22 cellular contexts compared by ENCODE assay signal in genomic region chr19:1451916-1452801, GRCh38. TPM values are rescaled to one million over a fixed set of nuclear protein-coding genes. Genes with fewer than 3 reads are reported as not detected.
DNase-seq lines count a peak whose midpoint lies in the region; ATAC-seq, FAIRE-seq and TF ChIP-seq lines count a peak whose summit lies in the region.
"Had no signal": no experiment of that assay in that cellular context is flagged by ENCODE, and none has a peak within 500 bp of the region (broad histone marks: within the 10 kb centered on the region; RNA-seq: fewer than 3 reads in every experiment).

No MANE protein-coding gene starts in this region.

- no peak for TF ChIP-seq EP300 in HepG2 (IDR thresholded peaks at IDR 0.05; ENCODE audit: low read depth in 2 of 2, low read length in 2 of 2)
- no peak for TF ChIP-seq EP300 in HepG2 (CRISPR knock-in tag; IDR thresholded peaks at IDR 0.05; ENCODE audit: borderline replicate concordance)
- TF ChIP-seq EP300 in tibial nerve (IDR thresholded peaks at IDR 0.05), result no peak
- no peak for TF ChIP-seq EP300 in esophagus muscularis mucosa (IDR thresholded peaks at IDR 0.05)

- 29% methylated on average over 21 of the region's 39 CpGs for WGBS in HepG2 (ENCODE audit: low lambda C conversion rate)
- 9% methylated on average over 17 of the region's 39 CpGs for WGBS in right lobe of liver (ENCODE audit: insufficient coverage, low coverage, low lambda C conversion rate, missing lambda C conversion rate)
- WGBS in ectodermal cell, 2 experiments, result 38 to 41% methylated on average over 39 of the region's 39 CpGs
- 19 to 22% methylated on average over 20 to 34 of the region's 39 CpGs for WGBS in tibial nerve, 2 donors
- WGBS in esophagus muscularis mucosa, result 19% methylated on average over 24 of the region's 39 CpGs

- H3K9me3 Mint-ChIP-seq in nephron progenitor cell (peaks cover 4% of the 10 kb centered on the region), MCF 10A (ENCODE audit: unreplicated experiment) (no peaks in the 10 kb centered on the region)
- H3K9me3 Mint-ChIP-seq: activated naive CD8-positive, alpha-beta T cell treated with anti-CD3 and anti-CD28 coated beads for 36 hours; activated T-cell treated with anti-CD3 and anti-CD28 coated beads, Interleukin-2, amount 50 U/mL, for 72 hours; natural killer cell had no signal

- no peak for ATAC-seq in HepG2
- no peak for ATAC-seq in right lobe of liver
- no peak for ATAC-seq in GM18861 (IDR thresholded peaks at IDR 0.05; ENCODE audit: unreplicated experiment)
- ATAC-seq: activated CD8-positive, alpha-beta T cell treated with anti-CD3 and anti-CD28 coated beads, Interleukin-2, amount 10 ng/mL, durations not matched to agents 7 days and 5 days; activated T-cell treated with anti-CD3 and anti-CD28 coated beads, Interleukin-2, amount 50 U/mL, for 72 hours; esophagus mucosa; natural killer cell; stimulated activated naive CD8-positive, alpha-beta T cell treated with anti-CD3 and anti-CD28 coated beads, Interleukin-15, Interleukin-2, amounts not matched to agents 100 U/mL and 50 U/mL, for 24 hours; T-helper 17 cell had no signal

- no peaks in the 10 kb centered on the region for H3K79me2 ChIP-seq in HepG2 (ENCODE audit: insufficient read depth, low read length)

- TF ChIP-seq RAD21 in HepG2 (CRISPR knock-in tag; IDR thresholded peaks at IDR 0.05), result no peak

- in situ Hi-C loops in HepG2 (cut with HindIII; ENCODE audit: extremely low pct_ligation_motif_present, low pct_unique_long_range_greater_than_20kb), result no loop called here

- H3K9me3 ChIP-seq in HepG2 (ENCODE audit: low read length), result no peaks in the 10 kb centered on the region
- no peaks in the 10 kb centered on the region for H3K9me3 ChIP-seq in right lobe of liver
- no peaks in the 10 kb centered on the region for H3K9me3 ChIP-seq in ectodermal cell (ENCODE audit: control insufficient read depth, low read length)
- no peaks in the 10 kb centered on the region for H3K9me3 ChIP-seq in tibial nerve
- no peaks in the 10 kb centered on the region for H3K9me3 ChIP-seq in esophagus muscularis mucosa

- no peaks in the 10 kb centered on the region for H3K36me3 Mint-ChIP-seq in nephron progenitor cell (ENCODE audit: low read depth)
- H3K36me3 Mint-ChIP-seq in MCF 10A (ENCODE audit: insufficient read depth, unreplicated experiment), result peaks cover 11% of the 10 kb centered on the region
- H3K36me3 Mint-ChIP-seq: natural killer cell had no signal

- no peak overlapping the region for H3K9ac ChIP-seq in HepG2 (ENCODE audit: insufficient read depth, low read depth, low read length)

- no peak overlapping the region for H3K4me2 ChIP-seq in HepG2 (ENCODE audit: low read depth, low read length)

- H3K4me1 Mint-ChIP-seq in nephron progenitor cell (peaks cover 10% of the 10 kb centered on the region), MCF 10A (ENCODE audit: insufficient read depth, unreplicated experiment) (no peaks in the 10 kb centered on the region)

- H3K27me3 ChIP-seq in HepG2 (ENCODE audit: control insufficient read depth in 1 of 2, insufficient read depth in 2 of 2, low read length in 2 of 2) (peaks cover 14 to 76% of the 10 kb centered on the region in 2 experiments), right lobe of liver (peaks cover 4 to 32% of the 10 kb centered on the region in 2 donors), ectodermal cell (ENCODE audit: control insufficient read depth, insufficient read depth, low read length, poor library complexity, severe bottlenecking) (peaks cover 94% of the 10 kb centered on the region), tibial nerve (peaks cover 3 to 99% of the 10 kb centered on the region in 2 donors), esophagus muscularis mucosa (peaks cover 4 to 100% (median 92%) of the 10 kb centered on the region in 4 donors)

- no peak for DNase-seq in HepG2 (ENCODE audit: low spot score)
- DNase-seq in right lobe of liver, result no peak
- DNase-seq in nephron progenitor cell, result peak; percentile 32
- DNase-seq in tibial nerve (ENCODE audit: low spot score in 2 of 2), result no peak
- DNase-seq in MCF 10A (ENCODE audit: unreplicated experiment), result no peak
- no peak for DNase-seq in esophagus muscularis mucosa (ENCODE audit: extremely low spot score)
- DNase-seq: activated CD8-positive, alpha-beta T cell treated with anti-CD3 and anti-CD28 coated beads, Interleukin-2, amount 10 ng/mL, durations not matched to agents 7 days and 5 days; activated naive CD8-positive, alpha-beta T cell treated with anti-CD3 and anti-CD28 coated beads for 36 hours; activated T-cell treated with anti-CD3 and anti-CD28 coated beads, Interleukin-2, amount 50 U/mL, for 72 hours; mammary epithelial cell; natural killer cell; NCI-H187; NCI-H446; SHP77; stimulated activated naive CD8-positive, alpha-beta T cell treated with anti-CD3 and anti-CD28 coated beads, Interleukin-15, Interleukin-2, amounts not matched to agents 100 U/mL and 50 U/mL, for 24 hours; T-helper 17 cell had no signal

- no peak for TF ChIP-seq POLR2A in HepG2 (IDR thresholded peaks at IDR 0.05; ENCODE audit: insufficient read depth in 1 of 2, low read depth in 2 of 2, low read length in 2 of 2)
- no peak for TF ChIP-seq POLR2A in right lobe of liver (IDR thresholded peaks at IDR 0.05)
- no peak for TF ChIP-seq POLR2A in tibial nerve (IDR thresholded peaks at IDR 0.05)
- TF ChIP-seq POLR2A in esophagus muscularis mucosa (IDR thresholded peaks at IDR 0.05; ENCODE audit: low read depth), result no peak

- H3K4me1 ChIP-seq in HepG2 (ENCODE audit: insufficient read depth, low read length) (peaks cover 44% of the 10 kb centered on the region), right lobe of liver (no peaks in the 10 kb centered on the region), ectodermal cell (ENCODE audit: control insufficient read depth, insufficient read depth, low read length) (peaks cover 17% of the 10 kb centered on the region), tibial nerve (peaks cover 0 to 70% (median 28%) of the 10 kb centered on the region in 4 donors), esophagus muscularis mucosa (peaks cover 8 to 60% (median 52%) of the 10 kb centered on the region in 4 donors)

- no peak overlapping the region for H3K4me3 ChIP-seq in HepG2 (replicated peaks in 1 of 3; ENCODE audit: insufficient read depth in 1 of 3, low read depth in 2 of 3, low read length in 3 of 3)
- H3K4me3 ChIP-seq in right lobe of liver, result no peak overlapping the region
- H3K4me3 ChIP-seq in ectodermal cell (ENCODE audit: insufficient read depth, low read depth, low read length), result peak overlapping the region; percentile 15
- H3K4me3 ChIP-seq in tibial nerve, result peak overlapping the region in 2 of 4 donors; percentile 17 to 39
- H3K4me3 ChIP-seq in esophagus muscularis mucosa, result no peak overlapping the region

- H3K4me3 Mint-ChIP-seq in nephron progenitor cell (no peak overlapping the region), MCF 10A (ENCODE audit: unreplicated experiment) (no peak overlapping the region)
- H3K4me3 Mint-ChIP-seq: activated CD8-positive, alpha-beta T cell treated with anti-CD3 and anti-CD28 coated beads, Interleukin-2, amount 10 ng/mL, durations not matched to agents 7 days and 5 days; activated naive CD8-positive, alpha-beta T cell treated with anti-CD3 and anti-CD28 coated beads for 36 hours; activated T-cell treated with anti-CD3 and anti-CD28 coated beads, Interleukin-2, amount 50 U/mL, for 72 hours; natural killer cell; T-helper 17 cell had no signal

- TF ChIP-seq CTCF in HepG2 (CRISPR knock-in tag; IDR thresholded peaks at IDR 0.05) (no peak), right lobe of liver (IDR thresholded peaks at IDR 0.05) (no peak), nephron progenitor cell (IDR thresholded peaks at IDR 0.05) (no peak), tibial nerve (IDR thresholded peaks at IDR 0.05) (no peak), MCF 10A (IDR thresholded peaks at IDR 0.05; ENCODE audit: unreplicated experiment) (no peak), esophagus muscularis mucosa (IDR thresholded peaks at IDR 0.05) (no peak)

- POLR2A ChIA-PET in HepG2 (lab: Yijun Ruan, JAX) (interaction anchor here (4.0 kb wide), 1 partner anchor 40 kb away, joined by 34 read pairs; the partner anchor contains the start of gene REEP6), MCF 10A (lab: Yijun Ruan, JAX) (interaction anchor here (0.6 kb wide), 1 partner anchor 27 kb away, joined by 3 read pairs; the partner anchor contains the start of gene C19orf25)

- intact Hi-C loops in HepG2 (cut with micrococcal nuclease; ENCODE audit: unreplicated experiment), result no loop called here
- intact Hi-C loops in right lobe of liver (cut with DNase I), result loop anchor here in 1 of 2 donors (10.0 kb wide), 1 partner anchor 63 kb away; the partner anchor contains the start of gene ADAMTSL5
- intact Hi-C loops in MCF 10A (cut with micrococcal nuclease), result no loop called here
- intact Hi-C loops in esophagus muscularis mucosa (cut with DNase I), result no loop called here

- H2AFZ ChIP-seq in HepG2 (ENCODE audit: low read length), result no peak overlapping the region

- H3K27ac ChIP-seq in HepG2 (ENCODE audit: extremely low read length, insufficient read depth, low read length) (no peak overlapping the region), right lobe of liver (no peak overlapping the region), ectodermal cell (ENCODE audit: insufficient read depth, low read depth, low read length, poor library complexity, severe bottlenecking) (peak overlapping the region; percentile 42), tibial nerve (peak overlapping the region in 3 of 4 donors; percentile 31 to 84 (median 72)), esophagus muscularis mucosa (replicated peaks in 1 of 4) (no peak overlapping the region)

- H3K27me3 Mint-ChIP-seq in nephron progenitor cell (ENCODE audit: low read depth, poor library complexity) (peaks cover 93% of the 10 kb centered on the region), MCF 10A (ENCODE audit: insufficient read depth, unreplicated experiment) (peaks cover 38% of the 10 kb centered on the region)

- H3K27ac Mint-ChIP-seq in nephron progenitor cell (no peak overlapping the region), MCF 10A (ENCODE audit: low read depth, unreplicated experiment) (no peak overlapping the region)
- H3K27ac Mint-ChIP-seq: activated CD8-positive, alpha-beta T cell treated with anti-CD3 and anti-CD28 coated beads, Interleukin-2, amount 10 ng/mL, durations not matched to agents 7 days and 5 days; activated naive CD8-positive, alpha-beta T cell treated with anti-CD3 and anti-CD28 coated beads for 36 hours; activated T-cell treated with anti-CD3 and anti-CD28 coated beads, Interleukin-2, amount 50 U/mL, for 72 hours; CD14-positive monocyte; natural killer cell; T-helper 17 cell had no signal

- H3K36me3 ChIP-seq in HepG2 (replicated peaks in 1 of 2; ENCODE audit: control insufficient read depth in 1 of 2, insufficient read depth in 2 of 2, low read length in 2 of 2), result no peaks in the 10 kb centered on the region
- H3K36me3 ChIP-seq in right lobe of liver, result no peaks in the 10 kb centered on the region
- peaks cover 3% of the 10 kb centered on the region for H3K36me3 ChIP-seq in ectodermal cell (ENCODE audit: control insufficient read depth, insufficient read depth, low read length)
- no peaks in the 10 kb centered on the region for H3K36me3 ChIP-seq in tibial nerve
- H3K36me3 ChIP-seq in esophagus muscularis mucosa, result no peaks in the 10 kb centered on the region

- H4K20me1 ChIP-seq in HepG2 (ENCODE audit: insufficient read depth, low read length), result peaks cover 12% of the 10 kb centered on the region; the same call in 1 of the 2 replicates

- no peak for FAIRE-seq in HepG2 (lab: Jason Lieb, UNC)
- FAIRE-seq: bronchial epithelial cell, GM12892 had no signal

- BruUV-seq in HepG2 (replicated peaks; lab: Mats Ljungman, UMichigan) (no TSS peak), MCF 10A (replicated peaks; lab: Mats Ljungman, UMichigan) (no TSS peak)

- CTCF ChIA-PET in HepG2 (lab: Yijun Ruan, JAX; ENCODE audit: low intra/inter-chr PET ratio, low total read pairs), result no interaction called here
- CTCF ChIA-PET in MCF 10A (lab: Yijun Ruan, JAX), result interaction anchor here (0.6 to 1.1 kb wide), 2 partner anchors 10 to 20 kb away, joined by 3 read pairs; no protein-coding TSS in a partner anchor

RNA-seq across cellular contexts. Expression of gene APC2, which starts 2.2 kb away (rescaled TPM):
- total RNA-seq in HepG2 (2016; rRNA removed; fragmentation: Illumina TruSeq; extraction: Trizol) (0.22 TPM in 1 of 2 replicates, not detected in the other), right lobe of liver (under 1 TPM in 3 of 6 experiments, not detected in 3; 0.06 to 0.13 (median 0.06) TPM), tibial nerve (10 to 100 TPM in 1 of 4 donors, 1 to 10 TPM in 3; 1.7 to 10.2 (median 4.2) TPM), MCF 10A (2022) (0.15 and 0.23 TPM in 2 replicates), esophagus muscularis mucosa (1 to 10 TPM in 2 of 4 donors, under 1 TPM in 2; 0.42 to 1.8 (median 1.2) TPM)
- under 0.01 TPM in 1 of 2 replicates, not detected in the other for total RNA-seq in HepG2 (2016; cell fraction: cytosol; rRNA removed; fragmentation: Illumina TruSeq; extraction: Trizol; ENCODE audit: low read depth)
- total RNA-seq in HepG2 (2016; cell fraction: insoluble cytoplasmic fraction; rRNA removed; fragmentation: Illumina TruSeq; extraction: Trizol), result 0.02 and 0.27 TPM in 2 replicates
- 0.24 TPM in 1 of 2 replicates, not detected in the other for total RNA-seq in HepG2 (2016; cell fraction: membrane; rRNA removed; fragmentation: Illumina TruSeq; extraction: Trizol)
- 0.25 and 0.28 TPM in 2 replicates for total RNA-seq in HepG2 (2016; cell fraction: nucleus; rRNA removed; fragmentation: Illumina TruSeq; extraction: Trizol)
- 0.08 and 0.16 TPM in 2 replicates for polyA plus RNA-seq in HepG2 (2011; rRNA removed)
- 0.04 and 0.07 TPM in 2 replicates for polyA plus RNA-seq in HepG2 (2011; cell fraction: cytosol; rRNA removed)
- polyA plus RNA-seq in HepG2 (2011; cell fraction: nucleus; rRNA removed), result 0.37 and 0.61 TPM in 2 replicates
- polyA plus RNA-seq in HepG2 (2012), result 0.11 and 0.28 TPM in 2 replicates
- not detected in 2 replicates for polyA plus RNA-seq in HepG2 (2016; cell fraction: cytosol; fragmentation: Illumina TruSeq; extraction: Trizol; ENCODE audit: low read depth)
- polyA plus RNA-seq in HepG2 (2016; cell fraction: insoluble cytoplasmic fraction; fragmentation: Illumina TruSeq; extraction: Trizol; ENCODE audit: low read depth), result not detected in 2 replicates
- not detected in 2 replicates for polyA plus RNA-seq in HepG2 (2016; cell fraction: membrane; fragmentation: Illumina TruSeq; extraction: Trizol; ENCODE audit: low read depth)
- polyA plus RNA-seq in HepG2 (2016; cell fraction: nucleus; fragmentation: Illumina TruSeq; extraction: Trizol; ENCODE audit: insufficient read depth, low read depth), result 0.18 and 0.40 TPM in 2 replicates
- 0.40 and 0.77 TPM in 2 replicates for polyA minus RNA-seq in HepG2 (2011; rRNA and poly(A)+ RNA removed; ENCODE audit: low replicate concordance)
- polyA minus RNA-seq in HepG2 (2011; cell fraction: cytosol; rRNA and poly(A)+ RNA removed), result 0.35 and 0.49 TPM in 2 replicates
- polyA minus RNA-seq in HepG2 (2011; cell fraction: nucleus; rRNA and poly(A)+ RNA removed), result 0.52 and 0.75 TPM in 2 replicates
- polyA plus RNA-seq in ectodermal cell (2013, experiment 1 of 4), result 4.2 TPM
- polyA plus RNA-seq in ectodermal cell (2013, experiment 2 of 4), result 5.4 TPM
- 6.8 TPM for polyA plus RNA-seq in ectodermal cell (2013, experiment 3 of 4)
- polyA plus RNA-seq in ectodermal cell (2013, experiment 4 of 4), result 7.3 TPM
- total RNA-seq: activated CD8-positive, alpha-beta T cell treated with anti-CD3 and anti-CD28 coated beads, Interleukin-2, amount 10 ng/mL, durations not matched to agents 7 days and 5 days had no signal
- polyA plus RNA-seq: CD14-positive monocyte had no signal

RNA-seq across cellular contexts. Expression of gene RPS15, which starts 14.0 kb away (rescaled TPM):
- 695 and 780 TPM in 2 replicates for total RNA-seq in HepG2 (2016; rRNA removed; fragmentation: Illumina TruSeq; extraction: Trizol)
- total RNA-seq in HepG2 (2016; cell fraction: cytosol; rRNA removed; fragmentation: Illumina TruSeq; extraction: Trizol; ENCODE audit: low read depth), result 693 and 734 TPM in 2 replicates
- 654 and 886 TPM in 2 replicates for total RNA-seq in HepG2 (2016; cell fraction: insoluble cytoplasmic fraction; rRNA removed; fragmentation: Illumina TruSeq; extraction: Trizol)
- 967 and 1,125 TPM in 2 replicates for total RNA-seq in HepG2 (2016; cell fraction: membrane; rRNA removed; fragmentation: Illumina TruSeq; extraction: Trizol)
- 240 and 299 TPM in 2 replicates for total RNA-seq in HepG2 (2016; cell fraction: nucleus; rRNA removed; fragmentation: Illumina TruSeq; extraction: Trizol)
- polyA plus RNA-seq in HepG2 (2011; rRNA removed), result 1,411 and 1,504 TPM in 2 replicates
- 2,214 and 3,196 TPM in 2 replicates for polyA plus RNA-seq in HepG2 (2011; cell fraction: cytosol; rRNA removed)
- 923 and 1,023 TPM in 2 replicates for polyA plus RNA-seq in HepG2 (2011; cell fraction: nucleus; rRNA removed)
- 1,504 and 2,202 TPM in 2 replicates for polyA plus RNA-seq in HepG2 (2012)
- polyA plus RNA-seq in HepG2 (2016; cell fraction: cytosol; fragmentation: Illumina TruSeq; extraction: Trizol; ENCODE audit: low read depth), result 1,868 and 2,054 TPM in 2 replicates
- 1,628 and 1,692 TPM in 2 replicates for polyA plus RNA-seq in HepG2 (2016; cell fraction: insoluble cytoplasmic fraction; fragmentation: Illumina TruSeq; extraction: Trizol; ENCODE audit: low read depth)
- 2,328 and 2,419 TPM in 2 replicates for polyA plus RNA-seq in HepG2 (2016; cell fraction: membrane; fragmentation: Illumina TruSeq; extraction: Trizol; ENCODE audit: low read depth)
- polyA plus RNA-seq in HepG2 (2016; cell fraction: nucleus; fragmentation: Illumina TruSeq; extraction: Trizol; ENCODE audit: insufficient read depth, low read depth), result 895 and 898 TPM in 2 replicates
- 538 and 916 TPM in 2 replicates for polyA minus RNA-seq in HepG2 (2011; rRNA and poly(A)+ RNA removed; ENCODE audit: low replicate concordance)
- 647 and 682 TPM in 2 replicates for polyA minus RNA-seq in HepG2 (2011; cell fraction: cytosol; rRNA and poly(A)+ RNA removed)
- 109 and 140 TPM in 2 replicates for polyA minus RNA-seq in HepG2 (2011; cell fraction: nucleus; rRNA and poly(A)+ RNA removed)
- 1,000 to 10,000 TPM in 2 of 6 experiments, 100 to 1,000 TPM in 4; 334 to 1,615 (median 355) TPM for total RNA-seq in right lobe of liver
- polyA plus RNA-seq in ectodermal cell (2013, experiment 1 of 4), result 2,057 TPM
- 2,044 TPM for polyA plus RNA-seq in ectodermal cell (2013, experiment 2 of 4)
- polyA plus RNA-seq in ectodermal cell (2013, experiment 3 of 4), result 2,363 TPM
- polyA plus RNA-seq in ectodermal cell (2013, experiment 4 of 4), result 2,339 TPM
- total RNA-seq in tibial nerve, result 1,000 to 10,000 TPM; 4,239 to 4,988 (median 4,337) TPM
- total RNA-seq in MCF 10A (2022), result 1,168 and 1,243 TPM in 2 replicates
- 1,000 to 10,000 TPM; 1,297 to 2,978 (median 2,171) TPM for total RNA-seq in esophagus muscularis mucosa

RNA-seq across cellular contexts. Expression of gene C19orf25, which starts 26.9 kb away (rescaled TPM):
- total RNA-seq in HepG2 (2016; rRNA removed; fragmentation: Illumina TruSeq; extraction: Trizol), result 32.3 and 32.4 TPM in 2 replicates
- total RNA-seq in HepG2 (2016; cell fraction: cytosol; rRNA removed; fragmentation: Illumina TruSeq; extraction: Trizol; ENCODE audit: low read depth), result 11.9 and 13.3 TPM in 2 replicates
- 34.4 and 35.4 TPM in 2 replicates for total RNA-seq in HepG2 (2016; cell fraction: insoluble cytoplasmic fraction; rRNA removed; fragmentation: Illumina TruSeq; extraction: Trizol)
- 33.2 and 36.2 TPM in 2 replicates for total RNA-seq in HepG2 (2016; cell fraction: membrane; rRNA removed; fragmentation: Illumina TruSeq; extraction: Trizol)
- 15.1 and 17.1 TPM in 2 replicates for total RNA-seq in HepG2 (2016; cell fraction: nucleus; rRNA removed; fragmentation: Illumina TruSeq; extraction: Trizol)
- 14.2 and 19.5 TPM in 2 replicates for polyA plus RNA-seq in HepG2 (2011; rRNA removed)
- 18.3 and 24.5 TPM in 2 replicates for polyA plus RNA-seq in HepG2 (2011; cell fraction: cytosol; rRNA removed)
- 33.5 and 34.3 TPM in 2 replicates for polyA plus RNA-seq in HepG2 (2011; cell fraction: nucleus; rRNA removed)
- polyA plus RNA-seq in HepG2 (2012), result 9.6 and 14.8 TPM in 2 replicates
- polyA plus RNA-seq in HepG2 (2016; cell fraction: cytosol; fragmentation: Illumina TruSeq; extraction: Trizol; ENCODE audit: low read depth), result 11.7 and 15.7 TPM in 2 replicates
- 31.7 and 32.0 TPM in 2 replicates for polyA plus RNA-seq in HepG2 (2016; cell fraction: insoluble cytoplasmic fraction; fragmentation: Illumina TruSeq; extraction: Trizol; ENCODE audit: low read depth)
- 25.3 and 26.3 TPM in 2 replicates for polyA plus RNA-seq in HepG2 (2016; cell fraction: membrane; fragmentation: Illumina TruSeq; extraction: Trizol; ENCODE audit: low read depth)
- polyA plus RNA-seq in HepG2 (2016; cell fraction: nucleus; fragmentation: Illumina TruSeq; extraction: Trizol; ENCODE audit: insufficient read depth, low read depth), result 30.3 and 33.5 TPM in 2 replicates
- polyA minus RNA-seq in HepG2 (2011; rRNA and poly(A)+ RNA removed; ENCODE audit: low replicate concordance), result 15.8 and 20.8 TPM in 2 replicates
- 8.7 and 9.4 TPM in 2 replicates for polyA minus RNA-seq in HepG2 (2011; cell fraction: cytosol; rRNA and poly(A)+ RNA removed)
- polyA minus RNA-seq in HepG2 (2011; cell fraction: nucleus; rRNA and poly(A)+ RNA removed), result 13.3 and 13.6 TPM in 2 replicates
- 10 to 100 TPM; 12.2 to 32.7 (median 15.3) TPM for total RNA-seq in right lobe of liver
- polyA plus RNA-seq in ectodermal cell (2013, experiment 1 of 4), result 44.9 TPM
- polyA plus RNA-seq in ectodermal cell (2013, experiment 2 of 4), result 44.0 TPM
- polyA plus RNA-seq in ectodermal cell (2013, experiment 3 of 4), result 33.2 TPM
- polyA plus RNA-seq in ectodermal cell (2013, experiment 4 of 4), result 34.1 TPM
- 10 to 100 TPM; 22.4 to 47.4 (median 33.8) TPM for total RNA-seq in tibial nerve
- total RNA-seq in MCF 10A (2022), result 36.3 and 40.5 TPM in 2 replicates
- 10 to 100 TPM; 21.6 to 43.6 (median 29.8) TPM for total RNA-seq in esophagus muscularis mucosa

RNA-seq across cellular contexts. Expression of gene PCSK4, which starts 38.0 kb away (rescaled TPM):
- total RNA-seq in HepG2 (2016; rRNA removed; fragmentation: Illumina TruSeq; extraction: Trizol), result 0.52 and 2.0 TPM in 2 replicates
- 0.91 and 1.2 TPM in 2 replicates for total RNA-seq in HepG2 (2016; cell fraction: cytosol; rRNA removed; fragmentation: Illumina TruSeq; extraction: Trizol; ENCODE audit: low read depth)
- total RNA-seq in HepG2 (2016; cell fraction: insoluble cytoplasmic fraction; rRNA removed; fragmentation: Illumina TruSeq; extraction: Trizol), result 1.1 and 1.5 TPM in 2 replicates
- total RNA-seq in HepG2 (2016; cell fraction: membrane; rRNA removed; fragmentation: Illumina TruSeq; extraction: Trizol), result 1.5 and 2.0 TPM in 2 replicates
- total RNA-seq in HepG2 (2016; cell fraction: nucleus; rRNA removed; fragmentation: Illumina TruSeq; extraction: Trizol), result 1.7 and 3.6 TPM in 2 replicates
- polyA plus RNA-seq in HepG2 (2011; rRNA removed), result 2.7 and 3.1 TPM in 2 replicates
- polyA plus RNA-seq in HepG2 (2011; cell fraction: cytosol; rRNA removed), result 0.73 and 1.2 TPM in 2 replicates
- polyA plus RNA-seq in HepG2 (2011; cell fraction: nucleus; rRNA removed), result 62.7 and 100 TPM in 2 replicates
- 2.9 and 3.0 TPM in 2 replicates for polyA plus RNA-seq in HepG2 (2012)
- polyA plus RNA-seq in HepG2 (2016; cell fraction: cytosol; fragmentation: Illumina TruSeq; extraction: Trizol; ENCODE audit: low read depth), result 0.60 and 0.88 TPM in 2 replicates
- polyA plus RNA-seq in HepG2 (2016; cell fraction: insoluble cytoplasmic fraction; fragmentation: Illumina TruSeq; extraction: Trizol; ENCODE audit: low read depth), result 0.61 and 1.1 TPM in 2 replicates
- 1.2 TPM in 2 replicates for polyA plus RNA-seq in HepG2 (2016; cell fraction: membrane; fragmentation: Illumina TruSeq; extraction: Trizol; ENCODE audit: low read depth)
- polyA plus RNA-seq in HepG2 (2016; cell fraction: nucleus; fragmentation: Illumina TruSeq; extraction: Trizol; ENCODE audit: insufficient read depth, low read depth), result 11.8 and 12.9 TPM in 2 replicates
- 0.84 and 1.6 TPM in 2 replicates for polyA minus RNA-seq in HepG2 (2011; rRNA and poly(A)+ RNA removed; ENCODE audit: low replicate concordance)
- 0.88 and 1.6 TPM in 2 replicates for polyA minus RNA-seq in HepG2 (2011; cell fraction: cytosol; rRNA and poly(A)+ RNA removed)
- polyA minus RNA-seq in HepG2 (2011; cell fraction: nucleus; rRNA and poly(A)+ RNA removed), result 1.7 and 4.6 TPM in 2 replicates
- total RNA-seq in right lobe of liver, result 1 to 10 TPM; 2.0 to 8.0 (median 3.6) TPM
- polyA plus RNA-seq in ectodermal cell (2013, experiment 1 of 4), result 6.6 TPM
- 7.1 TPM for polyA plus RNA-seq in ectodermal cell (2013, experiment 2 of 4)
- 8.8 TPM for polyA plus RNA-seq in ectodermal cell (2013, experiment 3 of 4)
- 10.1 TPM for polyA plus RNA-seq in ectodermal cell (2013, experiment 4 of 4)
- 1 to 10 TPM; 1.3 to 4.9 (median 2.2) TPM for total RNA-seq in tibial nerve
- 3.4 and 3.7 TPM in 2 replicates for total RNA-seq in MCF 10A (2022)
- total RNA-seq in esophagus muscularis mucosa, result 1 to 10 TPM; 1.9 to 5.4 (median 3.3) TPM

RNA-seq across cellular contexts. Expression of gene REEP6, which starts 38.8 kb away (rescaled TPM):
- total RNA-seq in HepG2 (2016; rRNA removed; fragmentation: Illumina TruSeq; extraction: Trizol) (15.6 and 28.8 TPM in 2 replicates), right lobe of liver (100 to 1,000 TPM; 113 to 218 (median 177) TPM), tibial nerve (1 to 10 TPM; 1.2 to 4.6 (median 2.9) TPM), MCF 10A (2022) (3.8 TPM in 2 replicates), esophagus muscularis mucosa (1 to 10 TPM in 1 of 4 donors, under 1 TPM in 2, not detected in 1; 0.23 to 2.3 (median 0.99) TPM)
- 21.2 and 31.3 TPM in 2 replicates for total RNA-seq in HepG2 (2016; cell fraction: cytosol; rRNA removed; fragmentation: Illumina TruSeq; extraction: Trizol; ENCODE audit: low read depth)
- 13.3 and 31.5 TPM in 2 replicates for total RNA-seq in HepG2 (2016; cell fraction: insoluble cytoplasmic fraction; rRNA removed; fragmentation: Illumina TruSeq; extraction: Trizol)
- 21.8 and 29.6 TPM in 2 replicates for total RNA-seq in HepG2 (2016; cell fraction: membrane; rRNA removed; fragmentation: Illumina TruSeq; extraction: Trizol)
- total RNA-seq in HepG2 (2016; cell fraction: nucleus; rRNA removed; fragmentation: Illumina TruSeq; extraction: Trizol), result 22.0 and 24.7 TPM in 2 replicates
- polyA plus RNA-seq in HepG2 (2011; rRNA removed), result 10.0 and 17.3 TPM in 2 replicates
- polyA plus RNA-seq in HepG2 (2011; cell fraction: cytosol; rRNA removed), result 10.9 and 13.3 TPM in 2 replicates
- polyA plus RNA-seq in HepG2 (2011; cell fraction: nucleus; rRNA removed), result 15.2 and 19.3 TPM in 2 replicates
- 31.7 and 32.2 TPM in 2 replicates for polyA plus RNA-seq in HepG2 (2012)
- 40.3 and 49.6 TPM in 2 replicates for polyA plus RNA-seq in HepG2 (2016; cell fraction: cytosol; fragmentation: Illumina TruSeq; extraction: Trizol; ENCODE audit: low read depth)
- 23.2 and 29.9 TPM in 2 replicates for polyA plus RNA-seq in HepG2 (2016; cell fraction: insoluble cytoplasmic fraction; fragmentation: Illumina TruSeq; extraction: Trizol; ENCODE audit: low read depth)
- 43.0 and 49.7 TPM in 2 replicates for polyA plus RNA-seq in HepG2 (2016; cell fraction: membrane; fragmentation: Illumina TruSeq; extraction: Trizol; ENCODE audit: low read depth)
- polyA plus RNA-seq in HepG2 (2016; cell fraction: nucleus; fragmentation: Illumina TruSeq; extraction: Trizol; ENCODE audit: insufficient read depth, low read depth), result 65.9 and 70.0 TPM in 2 replicates
- polyA minus RNA-seq in HepG2 (2011; rRNA and poly(A)+ RNA removed; ENCODE audit: low replicate concordance), result 7.1 and 14.8 TPM in 2 replicates
- polyA minus RNA-seq in HepG2 (2011; cell fraction: cytosol; rRNA and poly(A)+ RNA removed), result 12.4 and 14.4 TPM in 2 replicates
- polyA minus RNA-seq in HepG2 (2011; cell fraction: nucleus; rRNA and poly(A)+ RNA removed), result 3.5 and 3.6 TPM in 2 replicates
- 12.6 TPM for polyA plus RNA-seq in ectodermal cell (2013, experiment 1 of 4)
- 15.1 TPM for polyA plus RNA-seq in ectodermal cell (2013, experiment 2 of 4)
- 12.7 TPM for polyA plus RNA-seq in ectodermal cell (2013, experiment 3 of 4)
- polyA plus RNA-seq in ectodermal cell (2013, experiment 4 of 4), result 15.8 TPM

Comparison
In these comparisons a context has a peak if more than half of its experiments do, and no peak if none do; other contexts are left out.
1. H3K27ac ChIP-seq: peak in ectodermal cell (single experiment) and tibial nerve (3 of 4); none in HepG2 (single experiment), right lobe of liver (0 of 3) and esophagus muscularis mucosa (0 of 4).